In the genomic region with DNA sequence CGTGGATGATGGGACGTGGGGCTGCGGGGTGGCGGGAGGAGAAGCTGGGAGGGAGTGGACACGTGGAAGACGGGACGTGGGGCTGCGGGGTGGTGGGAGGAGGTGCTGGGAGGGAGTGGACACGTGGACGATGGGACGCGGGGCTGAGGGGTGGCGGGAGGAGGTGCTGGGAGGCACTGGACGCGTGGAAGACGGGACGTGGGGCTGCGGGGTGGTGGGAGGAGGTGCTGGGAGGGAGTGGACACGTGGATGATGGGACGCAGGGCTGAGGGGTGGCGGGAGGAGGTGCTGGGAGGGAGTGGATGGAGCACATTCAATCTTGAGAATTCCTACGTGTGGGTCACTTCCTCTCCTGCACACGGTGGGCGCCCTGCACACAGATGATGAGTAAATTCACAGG, we compare ENCODE assay signal across 6 cellular contexts. TPM values are rescaled to one million over a fixed set of nuclear protein-coding genes. Genes with fewer than 3 reads are reported as not detected.
"Had no signal": no experiment of that assay in that cellular context is flagged by ENCODE, and none has a peak within 500 bp of the region (broad histone marks: within the 10 kb centered on the region; RNA-seq: fewer than 3 reads in every experiment).

No MANE protein-coding gene starts in this region.

RNA-seq across cellular contexts. Expression of a gene that starts 7.2 kb away (rescaled TPM):
- total RNA-seq: M059J, PC-3, Peyer's patch, Right ventricle myocardium superior, SJSA1 had no signal
- polyA plus RNA-seq: SK-N-SH had no signal
